9 cellular contexts compared by ENCODE assay signal in genomic region chr4:122826596-122827257, GRCh38. TPM values are rescaled to one million over a fixed set of nuclear protein-coding genes. Genes with fewer than 3 reads are reported as not detected.
DNase-seq lines count a peak whose midpoint lies in the region; ATAC-seq and TF ChIP-seq lines count a peak whose summit lies in the region.
"Had no signal": no experiment of that assay in that cellular context is flagged by ENCODE, and none has a peak within 500 bp of the region (broad histone marks: within the 10 kb centered on the region; RNA-seq: fewer than 3 reads in every experiment).

TSS of gene FGF2 (plus strand) at chr4:122826831. CDS start at chr4:122827175, 344 bp downstream.

- peak within 1 kb of the TSS; percentile 86 for H4K91ac ChIP-seq in H9 (ENCODE audit: insufficient read length, low read depth, low read length)

- whole genome bisulfite sequencing in H9 (ENCODE audit: extremely low coverage, insufficient read length, low lambda C conversion rate): no CpG with 5 or more reads among the region's 93 CpGs

- no peak for TF ChIP-seq CTCF in H9 (conservative IDR thresholded peaks at IDR 0.05)

- intact Hi-C loops in Right ventricle myocardium superior (cut with DNase I): no loop called here

- peak within 1 kb of the TSS; percentile 92 for H3K56ac ChIP-seq in H9 (ENCODE audit: insufficient read length, low read depth, low read length)

- H3K14ac ChIP-seq in H9 (ENCODE audit: insufficient read depth, low read length): peak within 1 kb of the TSS; percentile 99

- H3K9ac ChIP-seq in H9 (ENCODE audit: extremely low read depth, insufficient read length, low read length): peak within 1 kb of the TSS; percentile 99
- peak within 1 kb of the TSS; percentile 96 for H3K9ac ChIP-seq in adipocyte (ENCODE audit: low read length)

- H3K18ac ChIP-seq in H9 (ENCODE audit: insufficient read length, low read depth, low read length): peak within 1 kb of the TSS; percentile 98

- H2BK15ac ChIP-seq in H9 (ENCODE audit: low read depth, low read length): 0 out of 2 replicates have a peak within 1 kb of the TSS, but pooled peaks have one; percentile 78

- H2BK5ac ChIP-seq in H9 (ENCODE audit: insufficient read length, low read length): peak within 1 kb of the TSS; percentile 74

- peak within 1 kb of the TSS; percentile 86 to 90 for H3K4me3 Mint-ChIP-seq in H9

- no peaks in the 10 kb centered on the region for H3K9me3 ChIP-seq in H9 (ENCODE audit: control insufficient read depth, low read depth, low read length)
- H3K9me3 ChIP-seq in adipocyte (ENCODE audit: control insufficient read depth, low read length): no peaks in the 10 kb centered on the region

- peak within 1 kb of the TSS; percentile 52 for H2BK120ac ChIP-seq in H9 (ENCODE audit: low read depth, low read length, poor library complexity, severe bottlenecking)

- peak within 1 kb of the TSS; percentile 77 for H3K4me2 ChIP-seq in H9 (ENCODE audit: insufficient read depth, insufficient read length, low read length)

- no peaks in the 10 kb centered on the region for H3K27me3 Mint-ChIP-seq in H9 (ENCODE audit: low read depth)

- peak within 1 kb of the TSS; percentile 40 for H3T11ph ChIP-seq in H9 (ENCODE audit: low read length)

- H3K4me1 Mint-ChIP-seq in H9: peaks cover 48% of the 10 kb centered on the region in 2 experiments

- H3K27ac Mint-ChIP-seq in H9: peak within 1 kb of the TSS; percentile 94 to 99 (median 99)

- H4K20me1 ChIP-seq in H9 (ENCODE audit: control insufficient read depth, insufficient read depth, insufficient read length): no peaks in the 10 kb centered on the region

- H2AK5ac ChIP-seq in H9 (ENCODE audit: insufficient read length, low read length): no peak within 1 kb of the TSS

- DNase-seq in NCI-H146 (lab: John Stamatoyannopoulos, UW) (peak; percentile 44), NCI-H146 treated with DMSO at 0.1 percent for 48 hours (lab: John Stamatoyannopoulos, UW; ENCODE audit: unreplicated experiment) (no peak), H9 (peak; percentile 71), NCI-H1092 (lab: John Stamatoyannopoulos, UW) (peak; percentile 51), adipocyte (ENCODE audit: low read depth) (peak; percentile 89), Right ventricle myocardium superior (peak; percentile 81), occipital lobe (lab: John Stamatoyannopoulos, UW) (peak; percentile 11)
- DNase-seq in effector CD8-positive, alpha-beta T cell (lab: John Stamatoyannopoulos, UW): no peak
- DNase-seq: DND-41 had no signal

- H2BK12ac ChIP-seq in H9 (ENCODE audit: insufficient read length, low read depth, low read length): peak within 1 kb of the TSS; percentile 65

- no peak within 1 kb of the TSS for H3K23ac ChIP-seq in H9 (ENCODE audit: insufficient read length, low read depth, low read length)

- peak within 1 kb of the TSS; percentile 80 for H4K8ac ChIP-seq in H9 (replicated peaks; ENCODE audit: insufficient read length, low read depth, low read length)

- H3K4me3 ChIP-seq in adipocyte (ENCODE audit: low read length): peak within 1 kb of the TSS; percentile 95

- H3K4me1 ChIP-seq in H9 (ENCODE audit: insufficient read depth, low read length) (peaks cover 8% of the 10 kb centered on the region; the same call in 1 of the 2 replicates), adipocyte (ENCODE audit: control insufficient read depth, insufficient read depth, low read length) (peaks cover 43% of the 10 kb centered on the region)

- H3K36me3 ChIP-seq in adipocyte (ENCODE audit: control insufficient read depth, insufficient read depth, low read length, severe bottlenecking): no peaks in the 10 kb centered on the region

- H3K27me3 ChIP-seq in H9 (ENCODE audit: insufficient read depth, low read length) (no peaks in the 10 kb centered on the region), adipocyte (replicated peaks; ENCODE audit: control insufficient read depth, insufficient read depth, low read length) (no peaks in the 10 kb centered on the region)

- peaks cover 13% of the 10 kb centered on the region for H3K23me2 ChIP-seq in H9 (ENCODE audit: insufficient read length, low read depth, low read length, poor library complexity, severe bottlenecking)

- H3K4ac ChIP-seq in H9 (ENCODE audit: low read depth, low read length): peak within 1 kb of the TSS; percentile 51

- peak within 1 kb of the TSS; percentile 27 for H2BK20ac ChIP-seq in H9 (ENCODE audit: low read depth, low read length, poor library complexity, severe bottlenecking)

- H3K36me3 Mint-ChIP-seq in H9 (ENCODE audit: insufficient read depth in 1 of 3, low read depth in 3 of 3): peaks cover 8 to 39% (median 30%) of the 10 kb centered on the region in 3 experiments

- H3K27ac ChIP-seq in H9 (ENCODE audit: insufficient read length, low read depth, low read length): peak within 1 kb of the TSS; percentile 97

- no peak within 1 kb of the TSS for H2AFZ ChIP-seq in H9 (ENCODE audit: low read length)

- H3K79me1 ChIP-seq in H9 (ENCODE audit: insufficient read depth, low read depth, low read length, poor library complexity, severe bottlenecking): peaks cover 2% of the 10 kb centered on the region

- ATAC-seq in Right ventricle myocardium superior (ENCODE audit: poor library complexity): peak; percentile 77

- peaks cover 0 to 2% of the 10 kb centered on the region in 2 experiments; a peak in 2 of 5 replicates for H3K9me3 Mint-ChIP-seq in H9

- peak within 1 kb of the TSS; percentile 79 for H4K5ac ChIP-seq in H9 (ENCODE audit: insufficient read length, low read depth, low read length)

- peaks cover 32% of the 10 kb centered on the region for H3K79me2 ChIP-seq in H9 (ENCODE audit: insufficient read depth, low read length)

RNA-seq across cellular contexts. Expression of gene FGF2, which starts in this region (rescaled TPM):
- 95.2 and 99.0 TPM in 2 replicates for total RNA-seq in H9 (2021)
- total RNA-seq in Right ventricle myocardium superior: 4.9 TPM
- total RNA-seq in occipital lobe: 9.8 TPM

Comparison
In these comparisons a context has a peak if more than half of its experiments do, and no peak if none do; other contexts are left out.
1. DNase-seq: peak in NCI-H146 (single experiment), H9 (single experiment), NCI-H1092 (single experiment), adipocyte (single experiment), Right ventricle myocardium superior (single experiment) and occipital lobe (single experiment); none in NCI-H146 treated with DMSO at 0.1 percent for 48 hours (single experiment) and effector CD8-positive, alpha-beta T cell (single experiment).